Comparison of ENCODE assay signal across 1 cellular context in the genomic region with DNA sequence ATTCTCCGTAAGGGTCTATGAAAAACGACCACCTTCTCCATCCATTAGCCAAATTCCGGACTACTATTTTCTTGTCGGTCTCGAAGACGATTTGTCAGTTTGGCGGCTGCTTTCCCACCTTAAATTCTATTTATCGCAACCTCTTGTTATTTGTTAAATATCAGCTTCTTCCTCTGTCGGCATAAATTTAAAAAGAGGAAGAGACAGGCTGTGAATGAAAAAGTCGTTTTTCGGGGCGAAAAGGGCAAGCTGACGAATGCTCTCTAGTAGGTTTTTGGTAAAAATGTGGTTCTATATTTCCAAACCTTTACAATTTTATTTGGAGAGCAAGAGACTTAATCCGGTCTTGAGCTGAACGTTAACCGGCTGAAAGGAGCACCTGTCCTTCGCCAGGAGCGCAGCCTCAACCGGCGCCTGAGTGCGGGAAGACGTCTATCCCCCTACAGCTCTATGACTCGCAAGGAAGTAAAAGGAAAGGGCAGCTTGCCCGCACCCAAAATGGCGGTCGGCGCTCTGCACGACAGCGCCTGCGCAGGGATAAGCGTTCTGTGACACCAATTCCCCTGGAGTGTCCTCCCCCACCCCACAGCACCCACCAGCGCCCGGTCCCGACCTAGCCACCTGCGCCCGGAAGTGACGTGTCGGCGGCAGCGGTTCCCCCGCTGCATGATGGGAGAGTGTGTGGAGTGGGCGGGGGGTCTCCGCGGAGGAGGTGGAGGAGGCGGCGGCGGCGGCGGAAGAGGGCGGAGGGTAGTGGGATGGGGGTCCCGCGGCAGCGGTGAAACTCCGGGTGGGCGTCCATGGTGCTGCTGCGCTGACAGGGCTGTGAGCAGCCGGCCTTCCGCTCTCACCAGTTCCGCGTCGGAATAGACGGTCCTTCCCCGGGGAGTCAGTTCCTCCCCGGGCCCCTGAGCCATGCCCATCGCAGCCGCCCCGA.
TF ChIP-seq lines count a peak whose summit lies in the region.

AFTPH (plus strand) TSS at position 662 of the 937 bp plus-strand sequence. CDS start 27,147 bp downstream, outside the sequence.

TF ChIP-seq in K562, 482 proteins besides CTCF, POLR2A, EP300 and RAD21 (continued from another document and continues in another):
- TF ChIP-seq KAT2B (IDR thresholded peaks at IDR 0.05; ENCODE audit: low read depth, low read length) = no peak
- TF ChIP-seq DDX20 (tag; IDR thresholded peaks at IDR 0.05; ENCODE audit: low read depth) = no peak
- TF ChIP-seq, protein P1, sequence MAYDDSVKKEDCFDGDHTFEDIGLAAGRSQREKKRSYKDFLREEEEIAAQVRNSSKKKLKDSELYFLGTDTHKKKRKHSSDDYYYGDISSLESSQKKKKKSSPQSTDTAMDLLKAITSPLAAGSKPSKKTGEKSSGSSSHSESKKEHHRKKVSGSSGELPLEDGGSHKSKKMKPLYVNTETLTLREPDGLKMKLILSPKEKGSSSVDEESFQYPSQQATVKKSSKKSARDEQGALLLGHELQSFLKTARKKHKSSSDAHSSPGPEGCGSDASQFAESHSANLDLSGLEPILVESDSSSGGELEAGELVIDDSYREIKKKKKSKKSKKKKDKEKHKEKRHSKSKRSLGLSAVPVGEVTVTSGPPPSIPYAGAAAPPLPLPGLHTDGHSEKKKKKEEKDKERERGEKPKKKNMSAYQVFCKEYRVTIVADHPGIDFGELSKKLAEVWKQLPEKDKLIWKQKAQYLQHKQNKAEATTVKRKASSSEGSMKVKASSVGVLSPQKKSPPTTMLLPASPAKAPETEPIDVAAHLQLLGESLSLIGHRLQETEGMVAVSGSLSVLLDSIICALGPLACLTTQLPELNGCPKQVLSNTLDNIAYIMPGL (CRISPR knock-in tag; IDR thresholded peaks at IDR 0.05) = no peak
- no peak for TF ChIP-seq MXD1 (CRISPR knock-in tag; IDR thresholded peaks at IDR 0.05; ENCODE audit: borderline replicate concordance, poor library complexity, severe bottlenecking)
- no peak for TF ChIP-seq HNRNPUL1 (IDR thresholded peaks at IDR 0.05; ENCODE audit: low read length)
- no peak for TF ChIP-seq EZH2 (IDR thresholded peaks at IDR 0.05; ENCODE audit: borderline replicate concordance, low read depth, low read length)
- TF ChIP-seq TEAD1 (CRISPR knock-in tag; IDR thresholded peaks at IDR 0.05) = no peak
- TF ChIP-seq ZNF41 (CRISPR knock-in tag; conservative IDR thresholded peaks at IDR 0.05) = no peak
- no peak for TF ChIP-seq ZNF224 (CRISPR knock-in tag; IDR thresholded peaks at IDR 0.05)
- TF ChIP-seq ARID1B (IDR thresholded peaks at IDR 0.05) = peak; percentile 29; the same call in 1 of the 2 replicates
- TF ChIP-seq ZNF780A (CRISPR knock-in tag; IDR thresholded peaks at IDR 0.05) = no peak
- TF ChIP-seq HOMEZ (CRISPR knock-in tag; IDR thresholded peaks at IDR 0.05) = no peak
- no peak for TF ChIP-seq PATZ1 (CRISPR knock-in tag; IDR thresholded peaks at IDR 0.05; ENCODE audit: borderline replicate concordance)
- 0 out of 2 replicates have a peak, but pooled peaks have one; percentile 8 for TF ChIP-seq FOXK1 (CRISPR knock-in tag; IDR thresholded peaks at IDR 0.05; ENCODE audit: borderline replicate concordance)
- TF ChIP-seq ZC3H4 (CRISPR knock-in tag; IDR thresholded peaks at IDR 0.05; ENCODE audit: borderline replicate concordance) = no peak
- TF ChIP-seq PHTF2 (CRISPR knock-in tag; IDR thresholded peaks at IDR 0.05) = no peak
- no peak for TF ChIP-seq ZBTB9 (CRISPR knock-in tag; IDR thresholded peaks at IDR 0.05)
- TF ChIP-seq CEBPB (tag; IDR thresholded peaks at IDR 0.05) = no peak
- peak; percentile 3; the same call in 1 of the 2 replicates for TF ChIP-seq NCOR1 (IDR thresholded peaks at IDR 0.05)
- TF ChIP-seq SIN3A (IDR thresholded peaks at IDR 0.05; ENCODE audit: borderline replicate concordance in 2 of 2, control insufficient read depth in 1 of 2, low read depth in 2 of 2, low read length in 2 of 2) = no peak; a peak in 1 of 4 replicates
- TF ChIP-seq ZNF77 (CRISPR knock-in tag; IDR thresholded peaks at IDR 0.05) = no peak
- TF ChIP-seq NCOA2 (IDR thresholded peaks at IDR 0.05; ENCODE audit: partially characterized antibody in 2 of 2) = no peak
- no peak for TF ChIP-seq ETS1 (conservative IDR thresholded peaks at IDR 0.05; ENCODE audit: control insufficient read depth, low read depth, low read length)
- TF ChIP-seq PHB2 (IDR thresholded peaks at IDR 0.05; ENCODE audit: low read depth) = no peak
- no peak for TF ChIP-seq ARID3B (CRISPR knock-in tag; IDR thresholded peaks at IDR 0.05; ENCODE audit: borderline replicate concordance)
- 0 out of 2 replicates have a peak, but pooled peaks have one; percentile 23 for TF ChIP-seq ZNF592 (IDR thresholded peaks at IDR 0.05)
- TF ChIP-seq ZNF165 (CRISPR knock-in tag; IDR thresholded peaks at IDR 0.05; ENCODE audit: borderline replicate concordance) = no peak
- TF ChIP-seq FOXM1 (IDR thresholded peaks at IDR 0.05; ENCODE audit: low read depth) = no peak
- TF ChIP-seq FOXM1 (CRISPR knock-in tag; IDR thresholded peaks at IDR 0.05; ENCODE audit: low read depth) = no peak
- TF ChIP-seq RHOXF2B (CRISPR knock-in tag; conservative IDR thresholded peaks at IDR 0.05) = no peak
- TF ChIP-seq, protein P2, sequence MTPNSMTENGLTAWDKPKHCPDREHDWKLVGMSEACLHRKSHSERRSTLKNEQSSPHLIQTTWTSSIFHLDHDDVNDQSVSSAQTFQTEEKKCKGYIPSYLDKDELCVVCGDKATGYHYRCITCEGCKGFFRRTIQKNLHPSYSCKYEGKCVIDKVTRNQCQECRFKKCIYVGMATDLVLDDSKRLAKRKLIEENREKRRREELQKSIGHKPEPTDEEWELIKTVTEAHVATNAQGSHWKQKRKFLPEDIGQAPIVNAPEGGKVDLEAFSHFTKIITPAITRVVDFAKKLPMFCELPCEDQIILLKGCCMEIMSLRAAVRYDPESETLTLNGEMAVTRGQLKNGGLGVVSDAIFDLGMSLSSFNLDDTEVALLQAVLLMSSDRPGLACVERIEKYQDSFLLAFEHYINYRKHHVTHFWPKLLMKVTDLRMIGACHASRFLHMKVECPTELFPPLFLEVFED (CRISPR knock-in tag; conservative IDR thresholded peaks at IDR 0.05) = no peak
- TF ChIP-seq SP2 (IDR thresholded peaks at IDR 0.05; ENCODE audit: extremely low read depth, low read depth, low read length, poor library complexity, severe bottlenecking) = no peak
- TF ChIP-seq HDAC8 (tag; IDR thresholded peaks at IDR 0.05) = no peak
- no peak for TF ChIP-seq NFXL1 (CRISPR knock-in tag; IDR thresholded peaks at IDR 0.05)
- no peak for TF ChIP-seq CBX8 (IDR thresholded peaks at IDR 0.05; ENCODE audit: borderline replicate concordance, extremely low read depth, low read depth, low read length, poor library complexity, severe bottlenecking)
- TF ChIP-seq MCM7 (IDR thresholded peaks at IDR 0.05) = no peak
- no peak for TF ChIP-seq ZNF436 (CRISPR knock-in tag; IDR thresholded peaks at IDR 0.05)
- peak; percentile 88 for TF ChIP-seq SPI1 (IDR thresholded peaks at IDR 0.05; ENCODE audit: borderline replicate concordance, low read depth, low read length)
- TF ChIP-seq, protein P3, sequence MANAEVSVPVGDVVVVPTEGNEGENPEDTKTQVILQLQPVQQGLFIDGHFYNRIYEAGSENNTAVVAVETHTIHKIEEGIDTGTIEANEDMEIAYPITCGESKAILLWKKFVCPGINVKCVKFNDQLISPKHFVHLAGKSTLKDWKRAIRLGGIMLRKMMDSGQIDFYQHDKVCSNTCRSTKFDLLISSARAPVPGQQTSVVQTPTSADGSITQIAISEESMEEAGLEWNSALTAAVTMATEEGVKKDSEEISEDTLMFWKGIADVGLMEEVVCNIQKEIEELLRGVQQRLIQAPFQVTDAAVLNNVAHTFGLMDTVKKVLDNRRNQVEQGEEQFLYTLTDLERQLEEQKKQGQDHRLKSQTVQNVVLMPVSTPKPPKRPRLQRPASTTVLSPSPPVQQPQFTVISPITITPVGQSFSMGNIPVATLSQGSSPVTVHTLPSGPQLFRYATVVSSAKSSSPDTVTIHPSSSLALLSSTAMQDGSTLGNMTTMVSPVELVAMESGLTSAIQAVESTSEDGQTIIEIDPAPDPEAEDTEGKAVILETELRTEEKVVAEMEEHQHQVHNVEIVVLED (CRISPR knock-in tag; IDR thresholded peaks at IDR 0.05) = no peak; the same call in 1 of the 2 replicates
